In the genomic region with DNA sequence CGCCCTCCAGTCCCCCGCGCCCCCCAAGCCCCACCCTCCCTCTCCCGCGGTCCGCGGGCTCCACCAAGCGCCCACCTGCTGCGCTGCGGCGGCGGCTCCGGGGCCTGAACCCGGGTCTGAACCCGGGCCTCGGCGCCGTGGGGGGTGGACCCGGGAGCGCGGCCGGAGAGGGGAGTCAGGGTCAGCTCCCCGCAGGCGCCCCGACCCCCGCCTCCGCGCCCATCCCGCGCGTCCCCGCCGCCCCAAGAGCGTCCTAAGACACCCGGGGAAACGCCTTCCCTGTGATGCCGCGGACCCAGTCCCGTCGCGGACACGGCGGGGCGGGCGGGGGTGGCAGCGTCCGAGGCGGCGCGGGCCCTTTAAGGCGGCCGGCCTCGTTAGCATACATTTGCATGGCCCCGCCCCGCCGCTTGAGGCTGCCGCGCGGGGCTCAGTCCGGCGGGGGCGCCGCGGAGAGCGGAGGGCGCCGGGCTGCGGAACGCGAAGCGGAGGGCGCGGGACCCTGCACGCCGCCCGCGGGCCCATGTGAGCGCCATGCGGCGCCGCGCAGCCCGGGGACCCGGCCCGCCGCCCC, we compare ENCODE assay signal across 8 cellular contexts. TPM values are rescaled to one million over a fixed set of nuclear protein-coding genes. Genes with fewer than 3 reads are reported as not detected.
DNase-seq lines count a peak whose midpoint lies in the region; ATAC-seq and TF ChIP-seq lines count a peak whose summit lies in the region.

A gene (plus strand): TSS at position 433 of the 574 bp plus-strand sequence. CDS start 102 bp downstream, at position 535.

- CTCF ChIA-PET in Panc1 (lab: Charles Lee): no interaction called here

- no peaks in the 10 kb centered on the region; the same call in 1 of the 2 replicates for H3K36me3 ChIP-seq in Panc1 (ENCODE audit: control insufficient read depth, insufficient read depth, low read length)
- H3K36me3 ChIP-seq in kidney epithelial cell (ENCODE audit: control insufficient read depth, insufficient read depth, low read length): no peaks in the 10 kb centered on the region

- peak within 1 kb of the TSS; percentile 75 for H3K27ac ChIP-seq in Panc1 (ENCODE audit: low read length)

- H3K4me3 ChIP-seq in Panc1 (ENCODE audit: low read depth in 2 of 2, low read length in 2 of 2) (peak within 1 kb of the TSS; percentile 60 to 76), cardiac fibroblast (replicated peaks in 1 of 2; ENCODE audit: low read depth in 2 of 2, low read length in 2 of 2) (peak within 1 kb of the TSS; percentile 63 to 69), kidney epithelial cell (ENCODE audit: low read depth, low read length) (peak within 1 kb of the TSS; percentile 40)

- peak; percentile 57 for TF ChIP-seq CTCF in Panc1 (IDR thresholded peaks at IDR 0.05)
- no peak for TF ChIP-seq CTCF in cardiac fibroblast (IDR thresholded peaks at IDR 0.05; ENCODE audit: low read depth, low read length)
- TF ChIP-seq CTCF in kidney epithelial cell (IDR thresholded peaks at IDR 0.05; ENCODE audit: insufficient read depth, low read length, poor library complexity, severe bottlenecking): no peak

- no peaks in the 10 kb centered on the region for H3K9me3 Mint-ChIP-seq in activated CD4-positive, alpha-beta T cell treated with anti-CD3 and anti-CD28 coated beads, Interleukin-2, amount 10 ng/mL, durations not matched to agents 24 days and 14 days

- peaks cover 10% of the 10 kb centered on the region for H3K4me1 ChIP-seq in Panc1 (ENCODE audit: control insufficient read depth, insufficient read depth, low read length)

- peak; percentile 82 for DNase-seq in activated CD4-positive, alpha-beta T cell treated with anti-CD3 and anti-CD28 coated beads, Interleukin-2, amount 10 ng/mL, durations not matched to agents 24 days and 14 days
- DNase-seq in activated CD4-positive, alpha-beta T cell treated with anti-CD3 and anti-CD28 coated beads, Interleukin-2, amount 50 U/mL, for 1 hour: no peak
- no peak for DNase-seq in Panc1 (ENCODE audit: low read depth, low spot score)
- DNase-seq in cardiac fibroblast (ENCODE audit: low read depth in 2 of 2): peak; percentile 56 to 73
- DNase-seq in kidney epithelial cell (ENCODE audit: low read depth): no peak
- peak; percentile 59 for DNase-seq in stimulated activated naive CD8-positive, alpha-beta T cell treated with anti-CD3 and anti-CD28 coated beads, Interleukin-15, Interleukin-2, amounts not matched to agents 100 U/mL and 50 U/mL, for 24 hours

- intact Hi-C loops in activated CD4-positive, alpha-beta T cell treated with anti-CD3 and anti-CD28 coated beads, Interleukin-2, amount 10 ng/mL, durations not matched to agents 24 days and 14 days (cut with micrococcal nuclease): no loop called here
- intact Hi-C loops in Panc1 (cut with micrococcal nuclease; ENCODE audit: unreplicated experiment): no loop called here

- H3K27me3 ChIP-seq in Panc1 (ENCODE audit: control insufficient read depth, insufficient read depth, low read length) (no peaks in the 10 kb centered on the region), kidney epithelial cell (ENCODE audit: control insufficient read depth, insufficient read depth, low read length) (peaks cover 52% of the 10 kb centered on the region)

- H3K4me3 Mint-ChIP-seq in activated CD4-positive, alpha-beta T cell treated with anti-CD3 and anti-CD28 coated beads, Interleukin-2, amount 10 ng/mL, durations not matched to agents 24 days and 14 days: peak within 1 kb of the TSS; percentile 72

- BruUV-seq in Panc1 (replicated peaks; lab: Mats Ljungman, UMichigan): no TSS peak

- in situ Hi-C loops in Panc1 (cut with HindIII; ENCODE audit: low pct_unique_long_range_greater_than_20kb, low sequenced_read_pairs): no loop called here

- H3K4me1 Mint-ChIP-seq in activated CD4-positive, alpha-beta T cell treated with anti-CD3 and anti-CD28 coated beads, Interleukin-2, amount 10 ng/mL, durations not matched to agents 24 days and 14 days: peaks cover 5% of the 10 kb centered on the region

- H3K27me3 Mint-ChIP-seq in activated CD4-positive, alpha-beta T cell treated with anti-CD3 and anti-CD28 coated beads, Interleukin-2, amount 10 ng/mL, durations not matched to agents 24 days and 14 days: peaks cover 40% of the 10 kb centered on the region

- H3K27ac Mint-ChIP-seq in activated CD4-positive, alpha-beta T cell treated with anti-CD3 and anti-CD28 coated beads, Interleukin-2, amount 10 ng/mL, durations not matched to agents 24 days and 14 days: no peak within 1 kb of the TSS

- H3K9me3 ChIP-seq in Panc1 (ENCODE audit: control insufficient read depth, insufficient read depth, low read depth, low read length): no peaks in the 10 kb centered on the region

- no peaks in the 10 kb centered on the region for H3K36me3 Mint-ChIP-seq in activated CD4-positive, alpha-beta T cell treated with anti-CD3 and anti-CD28 coated beads, Interleukin-2, amount 10 ng/mL, durations not matched to agents 24 days and 14 days (ENCODE audit: low read depth)

- POLR2A ChIA-PET in Panc1 (lab: Charles Lee): no interaction called here

- peak; percentile 68 for ATAC-seq in HG02642 (IDR thresholded peaks at IDR 0.05; ENCODE audit: poor library complexity, unreplicated experiment)
- peak; percentile 53 for ATAC-seq in Panc1
- ATAC-seq in stimulated activated naive CD8-positive, alpha-beta T cell treated with anti-CD3 and anti-CD28 coated beads, Interleukin-15, Interleukin-2, amounts not matched to agents 100 U/mL and 50 U/mL, for 24 hours: peak; percentile 65
- no peak for ATAC-seq in HG02623 (IDR thresholded peaks at IDR 0.05; ENCODE audit: unreplicated experiment)

RNA-seq across cellular contexts. Expression of the gene that starts here (rescaled TPM):
- 0.52 and 0.89 TPM in 2 replicates for total RNA-seq in activated CD4-positive, alpha-beta T cell treated with anti-CD3 and anti-CD28 coated beads, Interleukin-2, amount 10 ng/mL, durations not matched to agents 24 days and 14 days
- total RNA-seq in Panc1 (2021; ENCODE audit: unreplicated experiment): 30.0 TPM
- polyA plus RNA-seq in Panc1 (2012; ENCODE audit: insufficient read length): 47.0 TPM
- total RNA-seq in kidney epithelial cell: 1.7 and 7.3 TPM in 2 replicates

Comparison
In these comparisons a context has a peak if more than half of its experiments do, and no peak if none do; other contexts are left out.
1. Peak in DNase-seq in activated CD4-positive, alpha-beta T cell treated with anti-CD3 and anti-CD28 coated beads, Interleukin-2, amount 10 ng/mL, durations not matched to agents 24 days and 14 days; RNA of the gene not detected or under 1 TPM.
2. DNase-seq: peak in cardiac fibroblast (2 of 2) and stimulated activated naive CD8-positive, alpha-beta T cell treated with anti-CD3 and anti-CD28 coated beads, Interleukin-15, Interleukin-2, amounts not matched to agents 100 U/mL and 50 U/mL, for 24 hours (single experiment); none in activated CD4-positive, alpha-beta T cell treated with anti-CD3 and anti-CD28 coated beads, Interleukin-2, amount 50 U/mL, for 1 hour (single experiment), Panc1 (single experiment) and kidney epithelial cell (single experiment).
3. Peak in every context shown above with its lines, with median percentiles within 50 percentile points of each other: H3K4me3 ChIP-seq.